In genomic region chr2:40758778-40759177, GRCh38 we compare ENCODE assay signal across 15 cellular contexts.
DNase-seq lines count a peak whose midpoint lies in the region; ATAC-seq and TF ChIP-seq lines count a peak whose summit lies in the region.
"Had no signal": no experiment of that assay in that cellular context is flagged by ENCODE, and none has a peak within 500 bp of the region (broad histone marks: within the 10 kb centered on the region; RNA-seq: fewer than 3 reads in every experiment).

No MANE protein-coding gene starts in this region.

- H3K4me3 ChIP-seq in fibroblast of villous mesenchyme (ENCODE audit: low read depth, low read length) (no peak overlapping the region), GM23338 (no peak overlapping the region)
- H3K4me3 ChIP-seq: tibial artery had no signal

- H3K27ac ChIP-seq in GM23338 (ENCODE audit: low read depth): no peak overlapping the region
- H3K27ac ChIP-seq: tibial artery had no signal

- no peaks in the 10 kb centered on the region for H3K9me2 ChIP-seq in GM23338 (ENCODE audit: insufficient read depth)

- DNase-seq in COR-L47 (lab: John Stamatoyannopoulos, UW): peak; percentile 55
- peak; percentile 50 for DNase-seq in NOMO-1 treated with DMSO at 0.1 percent for 48 hours (lab: John Stamatoyannopoulos, UW; ENCODE audit: unreplicated experiment)
- DNase-seq in fibroblast of villous mesenchyme (ENCODE audit: low read depth): peak; percentile 4
- DNase-seq in HuH-7.5 (ENCODE audit: low spot score): no peak
- no peak for DNase-seq in stimulated activated naive CD4-positive, alpha-beta T cell (lab: John Stamatoyannopoulos, UW)
- DNase-seq in GM23338 (ENCODE audit: low spot score): no peak
- no peak for DNase-seq in stimulated activated CD8-positive, alpha-beta memory T cell treated with anti-CD3 and anti-CD28 coated beads, Interleukin-4, amount 100 ng/mL, for 48 hours
- DNase-seq: activated naive CD8-positive, alpha-beta T cell treated with anti-CD3 and anti-CD28 coated beads, Interleukin-2, amount 50 U/mL, for 24 hours; activated T-cell treated with anti-CD3 and anti-CD28 coated beads, Interleukin-2, amount 50 U/mL, for 48 hours; glutamatergic neuron; KBM-7; NCI-H1694 treated with DMSO at 0.1 percent for 48 hours; NCI-H510A treated with DMSO at 0.1 percent for 48 hours; tibial artery had no signal

- no peak overlapping the region for H3K4me2 ChIP-seq in GM23338

- no peak overlapping the region for H2AFZ ChIP-seq in GM23338

- H3K4me1 ChIP-seq in GM23338 (ENCODE audit: insufficient read depth): no peaks in the 10 kb centered on the region

- no peaks in the 10 kb centered on the region for H3K36me3 Mint-ChIP-seq in GM23338 (ENCODE audit: low read depth)

- no peaks in the 10 kb centered on the region for H3K4me1 Mint-ChIP-seq in GM23338
- H3K4me1 Mint-ChIP-seq: activated naive CD8-positive, alpha-beta T cell treated with anti-CD3 and anti-CD28 coated beads, Interleukin-2, amount 50 U/mL, for 24 hours had no signal

- no peak for TF ChIP-seq CTCF in fibroblast of villous mesenchyme (IDR thresholded peaks at IDR 0.05; ENCODE audit: insufficient read depth, low read depth, low read length)
- no peak for TF ChIP-seq CTCF in GM23338 (conservative IDR thresholded peaks at IDR 0.05; ENCODE audit: low read depth in 2 of 2)

- no peaks in the 10 kb centered on the region for H4K20me1 ChIP-seq in GM23338 (replicated peaks; ENCODE audit: insufficient read depth)

- H3K27ac Mint-ChIP-seq in GM23338: no peak overlapping the region
- H3K27ac Mint-ChIP-seq: activated naive CD8-positive, alpha-beta T cell treated with anti-CD3 and anti-CD28 coated beads, Interleukin-2, amount 50 U/mL, for 24 hours had no signal

- H3K27me3 Mint-ChIP-seq in GM23338 (ENCODE audit: insufficient read depth, low read depth, poor library complexity): no peaks in the 10 kb centered on the region
- H3K27me3 Mint-ChIP-seq: activated naive CD8-positive, alpha-beta T cell treated with anti-CD3 and anti-CD28 coated beads, Interleukin-2, amount 50 U/mL, for 24 hours had no signal

- H3K36me3 ChIP-seq in GM23338 (ENCODE audit: insufficient read depth): no peaks in the 10 kb centered on the region
- H3K36me3 ChIP-seq: tibial artery had no signal

- H3F3A ChIP-seq in GM23338 (replicated peaks; ENCODE audit: low read depth): no peaks in the 10 kb centered on the region

- no peaks in the 10 kb centered on the region for H3K79me2 ChIP-seq in GM23338 (replicated peaks; ENCODE audit: insufficient read depth)

- H3K27me3 ChIP-seq in GM23338 (ENCODE audit: insufficient read depth): no peaks in the 10 kb centered on the region
- H3K27me3 ChIP-seq: tibial artery had no signal

- H3K4me3 Mint-ChIP-seq in GM23338: no peak overlapping the region
- H3K4me3 Mint-ChIP-seq: activated naive CD8-positive, alpha-beta T cell treated with anti-CD3 and anti-CD28 coated beads, Interleukin-2, amount 50 U/mL, for 24 hours had no signal

- ATAC-seq in GM19395 (IDR thresholded peaks at IDR 0.05; ENCODE audit: unreplicated experiment): peak; percentile 43
- ATAC-seq in GM23338: no peak
- ATAC-seq: activated naive CD8-positive, alpha-beta T cell treated with anti-CD3 and anti-CD28 coated beads, Interleukin-2, amount 50 U/mL, for 24 hours had no signal

- no peaks in the 10 kb centered on the region for H3K9me3 Mint-ChIP-seq in GM23338
- H3K9me3 Mint-ChIP-seq: activated naive CD8-positive, alpha-beta T cell treated with anti-CD3 and anti-CD28 coated beads, Interleukin-2, amount 50 U/mL, for 24 hours had no signal

TF ChIP-seq in GM23338, 12 proteins besides CTCF, POLR2A, EP300 and RAD21 (continues in another document):
- no peak for TF ChIP-seq REST (IDR thresholded peaks at IDR 0.05; ENCODE audit: unreplicated experiment)
- no peak for TF ChIP-seq POLR2AphosphoS5 (IDR thresholded peaks at IDR 0.05; ENCODE audit: low read depth)
- TF ChIP-seq ZNF114 (CRISPR knock-in tag; IDR thresholded peaks at IDR 0.05): no peak
- no peak for TF ChIP-seq ZNF462 (CRISPR knock-in tag; IDR thresholded peaks at IDR 0.05)
- no peak for TF ChIP-seq EZH2 (IDR thresholded peaks at IDR 0.05; ENCODE audit: low read depth, unreplicated experiment)

Comparison
In these comparisons a context has a peak if more than half of its experiments do, and no peak if none do; other contexts are left out.
1. DNase-seq: peak in COR-L47 (single experiment), NOMO-1 treated with DMSO at 0.1 percent for 48 hours (single experiment) and fibroblast of villous mesenchyme (single experiment); none in HuH-7.5 (single experiment), stimulated activated naive CD4-positive, alpha-beta T cell (0 of 6), GM23338 (single experiment) and stimulated activated CD8-positive, alpha-beta memory T cell treated with anti-CD3 and anti-CD28 coated beads, Interleukin-4, amount 100 ng/mL, for 48 hours (single experiment).